ENCODE assay signal across 8 cellular contexts in genomic region chr12:56338643-56339422, GRCh38. TPM values are rescaled to one million over a fixed set of nuclear protein-coding genes. Genes with fewer than 3 reads are reported as not detected.
DNase-seq lines count a peak whose midpoint lies in the region; ATAC-seq and TF ChIP-seq lines count a peak whose summit lies in the region.

Gene IL23A, plus strand, starts transcription at chr12:56338884. Its CDS starts 161 bp downstream, at chr12:56339045.

- H3F3A ChIP-seq in MM.1S (ENCODE audit: insufficient read depth, low read length): peaks cover 39% of the 10 kb centered on the region

- H3K27ac Mint-ChIP-seq in osteocyte (ENCODE audit: unreplicated experiment): no peak within 1 kb of the TSS

- H3K9me2 ChIP-seq in MM.1S (replicated peaks; ENCODE audit: insufficient read depth, low read length): no peaks in the 10 kb centered on the region

- H3K27ac ChIP-seq in MM.1S (ENCODE audit: low read length) (peak within 1 kb of the TSS; percentile 99), iPS-18a (ENCODE audit: low read length) (no peak within 1 kb of the TSS)

- DNase-seq in GM13977 (ENCODE audit: low spot score) (peak; percentile 59), MM.1S (peak; percentile 93), osteocyte (ENCODE audit: extremely low spot score, unreplicated experiment) (no peak), ACHN (no peak)
- peak; percentile 85 for DNase-seq in activated CD8-positive, alpha-beta memory T cell treated with anti-CD3 and anti-CD28 coated beads, Interleukin-2, amount 50 U/mL, for 4 hours
- peak; percentile 54 to 63 for DNase-seq in stimulated activated CD8-positive, alpha-beta memory T cell treated with anti-CD3 and anti-CD28 coated beads, Interleukin-7, amount 100 ng/mL, for 1 hour (ENCODE audit: low read depth in 2 of 2)

- TF ChIP-seq CTCF in GM13977 (IDR thresholded peaks at IDR 0.05; ENCODE audit: extremely low read depth, insufficient read depth, missing control alignments) (no peak), MM.1S (IDR thresholded peaks at IDR 0.05; ENCODE audit: low read length) (no peak), osteocyte (IDR thresholded peaks at IDR 0.05) (no peak)

- peak within 1 kb of the TSS; percentile 49; the same call in 1 of the 2 replicates for H2AFZ ChIP-seq in MM.1S (ENCODE audit: low read length)

- H3K4me3 ChIP-seq in MM.1S (ENCODE audit: low read length) (peak within 1 kb of the TSS; percentile 73), iPS-18a (ENCODE audit: low read length) (peak within 1 kb of the TSS; percentile 18)

- no peaks in the 10 kb centered on the region for H3K9me3 Mint-ChIP-seq in osteocyte (ENCODE audit: unreplicated experiment)

- H3K36me3 ChIP-seq in MM.1S (replicated peaks; ENCODE audit: insufficient read depth, low read length) (no peaks in the 10 kb centered on the region), iPS-18a (ENCODE audit: control insufficient read depth, low read depth, low read length) (peaks cover 13% of the 10 kb centered on the region)

- no peak for ATAC-seq in GM19455 (IDR thresholded peaks at IDR 0.05; ENCODE audit: unreplicated experiment)

- peaks cover 19% of the 10 kb centered on the region for H3K79me2 ChIP-seq in MM.1S (ENCODE audit: low read length)

- peaks cover 7% of the 10 kb centered on the region for H3K4me1 Mint-ChIP-seq in osteocyte (ENCODE audit: unreplicated experiment)

- in situ Hi-C loops in GM13977 (cut with MboI; ENCODE audit: low pct_unique_long_range_greater_than_20kb, low sequenced_read_pairs, unreplicated experiment) (no loop called here), ACHN (cut with HindIII; ENCODE audit: low pct_ligation_motif_present, low pct_unique_long_range_greater_than_20kb, low sequenced_read_pairs) (no loop called here)

- H3K36me3 Mint-ChIP-seq in osteocyte (ENCODE audit: unreplicated experiment): peaks cover 10% of the 10 kb centered on the region

- H3K4me1 ChIP-seq in MM.1S (ENCODE audit: low read length): peaks cover 40% of the 10 kb centered on the region
- peaks cover 28% of the 10 kb centered on the region for H3K4me1 ChIP-seq in iPS-18a (ENCODE audit: control insufficient read depth, low read depth, low read length)

- H3K27me3 Mint-ChIP-seq in osteocyte (ENCODE audit: unreplicated experiment): no peaks in the 10 kb centered on the region

- no peaks in the 10 kb centered on the region for H4K20me1 ChIP-seq in MM.1S (ENCODE audit: insufficient read depth, low read length)

- no peaks in the 10 kb centered on the region for H3K9me3 ChIP-seq in MM.1S (replicated peaks; ENCODE audit: insufficient read depth, low read length)
- H3K9me3 ChIP-seq in iPS-18a (ENCODE audit: control insufficient read depth, low read depth, low read length): no peaks in the 10 kb centered on the region

- H3K27me3 ChIP-seq in MM.1S (replicated peaks; ENCODE audit: insufficient read depth, low read length): no peaks in the 10 kb centered on the region
- no peaks in the 10 kb centered on the region for H3K27me3 ChIP-seq in iPS-18a (ENCODE audit: control insufficient read depth, insufficient read depth, low read length)

- H3K4me2 ChIP-seq in MM.1S (ENCODE audit: low read depth, low read length): peak within 1 kb of the TSS; percentile 99

- no peak within 1 kb of the TSS for H3K4me3 Mint-ChIP-seq in osteocyte (ENCODE audit: unreplicated experiment)

- H3K9ac ChIP-seq in MM.1S (ENCODE audit: low read length) (peak within 1 kb of the TSS; percentile 92), iPS-18a (ENCODE audit: low read length) (no peak within 1 kb of the TSS)

RNA-seq across cellular contexts. Expression of gene IL23A, which starts in this region (rescaled TPM):
- total RNA-seq in osteocyte: not detected in 2 replicates

Comparison
In these comparisons a context has a peak if more than half of its experiments do, and no peak if none do; other contexts are left out.
1. DNase-seq: peak in GM13977 (single experiment), MM.1S (single experiment), activated CD8-positive, alpha-beta memory T cell treated with anti-CD3 and anti-CD28 coated beads, Interleukin-2, amount 50 U/mL, for 4 hours (single experiment) and stimulated activated CD8-positive, alpha-beta memory T cell treated with anti-CD3 and anti-CD28 coated beads, Interleukin-7, amount 100 ng/mL, for 1 hour (2 of 2); none in osteocyte (single experiment) and ACHN (single experiment).